ENCODE assay signal across 6 cellular contexts in the genomic region with DNA sequence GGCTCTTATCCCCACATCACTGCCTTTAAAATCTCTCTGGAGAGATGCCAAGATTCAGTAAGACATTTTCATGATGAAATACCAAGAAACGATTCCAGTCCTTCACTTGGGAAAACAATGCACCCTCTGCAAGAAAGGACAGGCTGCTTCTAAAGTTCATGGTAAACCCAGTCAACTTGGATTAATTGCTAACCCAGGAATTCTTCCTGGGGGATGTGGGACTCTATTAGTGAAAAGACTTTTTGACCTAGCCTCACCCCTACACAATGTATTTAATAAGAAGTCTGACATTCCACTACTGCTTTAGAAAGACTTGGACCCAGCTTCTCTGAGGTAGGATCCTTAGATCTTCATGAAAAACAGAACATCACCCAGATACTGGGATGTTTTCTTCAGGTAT. TPM values are rescaled to one million over a fixed set of nuclear protein-coding genes. Genes with fewer than 3 reads are reported as not detected.
"Had no signal": no experiment of that assay in that cellular context is flagged by ENCODE, and none has a peak within 500 bp of the region (broad histone marks: within the 10 kb centered on the region; RNA-seq: fewer than 3 reads in every experiment).

A gene with protein sequence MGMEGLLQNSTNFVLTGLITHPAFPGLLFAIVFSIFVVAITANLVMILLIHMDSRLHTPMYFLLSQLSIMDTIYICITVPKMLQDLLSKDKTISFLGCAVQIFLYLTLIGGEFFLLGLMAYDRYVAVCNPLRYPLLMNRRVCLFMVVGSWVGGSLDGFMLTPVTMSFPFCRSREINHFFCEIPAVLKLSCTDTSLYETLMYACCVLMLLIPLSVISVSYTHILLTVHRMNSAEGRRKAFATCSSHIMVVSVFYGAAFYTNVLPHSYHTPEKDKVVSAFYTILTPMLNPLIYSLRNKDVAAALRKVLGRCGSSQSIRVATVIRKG (plus strand): TSS at position 301 of the 400 bp plus-strand sequence. CDS start 7,161 bp downstream, outside the sequence.

RNA-seq across cellular contexts. Expression of the gene that starts here (rescaled TPM):
- total RNA-seq: M059J, PC-9, Right ventricle myocardium inferior, RPMI7951, SJCRH30, SK-MEL-5 had no signal
